ENCODE assay signal across 21 cellular contexts in the genomic region with DNA sequence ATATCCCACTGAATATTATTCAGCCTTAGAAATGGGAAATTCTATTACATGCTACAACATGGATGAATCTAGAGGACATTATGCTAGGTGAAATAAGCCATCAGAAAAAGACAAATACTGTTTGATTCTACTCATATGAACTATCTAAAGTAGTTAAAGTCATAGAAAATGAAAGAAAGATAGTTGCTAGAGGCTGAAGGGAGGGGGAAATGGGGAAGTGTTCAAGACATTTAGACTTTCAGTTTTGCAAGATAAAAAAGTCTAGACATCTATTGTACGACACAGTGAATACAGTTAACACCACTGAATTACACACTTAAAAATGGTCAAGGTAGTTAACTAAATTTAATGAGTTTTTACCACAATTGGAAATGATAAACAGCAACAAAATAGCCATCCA.
DNase-seq lines count a peak whose midpoint lies in the region; ATAC-seq and TF ChIP-seq lines count a peak whose summit lies in the region.
"Had no signal": no experiment of that assay in that cellular context is flagged by ENCODE, and none has a peak within 500 bp of the region (broad histone marks: within the 10 kb centered on the region; RNA-seq: fewer than 3 reads in every experiment).

No MANE protein-coding gene starts in this region.

- H3K36me3 ChIP-seq in Peyer's patch = no peaks in the 10 kb centered on the region
- H3K36me3 ChIP-seq: BLaER1 treated with 17β-estradiol and CSF1 and Interleukin-3, amounts not matched to agents 10 nM and 100 nM; left lung had no signal

- DNase-seq in GM12865 (ENCODE audit: low read depth) (peak; percentile 12), AG08395 (ENCODE audit: low spot score) (no peak), Peyer's patch (no peak), NCI-H146 (lab: John Stamatoyannopoulos, UW) (no peak), superior temporal gyrus (ENCODE audit: extremely low spot score) (no peak)
- DNase-seq: 8988T; activated gamma-delta T cell; aorta; left lung; NCI-H1105; NCI-H2171; NK-92 treated with Interleukin-12 subunit alpha and Interleukin-12 subunit beta, amount 100 ng/mL, for 24 hours; trophoblast cell had no signal

- peak; percentile 60 for ATAC-seq in GM19035 (IDR thresholded peaks at IDR 0.05; ENCODE audit: unreplicated experiment)
- ATAC-seq in GM21737 (IDR thresholded peaks at IDR 0.05; ENCODE audit: unreplicated experiment) = peak; percentile 51
- peak; percentile 68 for ATAC-seq in HG03175 (IDR thresholded peaks at IDR 0.05; ENCODE audit: unreplicated experiment)
- ATAC-seq: K562; left lung; stimulated activated effector memory CD8-positive, alpha-beta T cell treated with anti-CD3 and anti-CD28 coated beads, Interleukin-12 subunit alpha, Interleukin-12 subunit beta, amount 100 ng/mL, for 72 hours had no signal

- H3K4me3 ChIP-seq in GM12865 (ENCODE audit: low read depth, low read length) (no peak overlapping the region), Peyer's patch (no peak overlapping the region)
- H3K4me3 ChIP-seq: BLaER1 treated with 17β-estradiol and CSF1 and Interleukin-3, amounts not matched to agents 10 nM and 100 nM; K562; left lung; skin epidermis had no signal

- TF ChIP-seq CTCF in GM12865 (IDR thresholded peaks at IDR 0.05; ENCODE audit: insufficient read depth, low read depth, low read length, missing control alignments) (no peak), Peyer's patch (IDR thresholded peaks at IDR 0.05) (no peak)

- no peak overlapping the region for H3K27ac ChIP-seq in Peyer's patch
- H3K27ac ChIP-seq: BLaER1 treated with 17β-estradiol and CSF1 and Interleukin-3, amounts not matched to agents 10 nM and 100 nM; HL-60; left lung; skin epidermis had no signal

- H3K9me3 ChIP-seq in Peyer's patch = no peaks in the 10 kb centered on the region

- H3K27me3 ChIP-seq in Peyer's patch = no peaks in the 10 kb centered on the region
- H3K27me3 ChIP-seq: BLaER1 treated with 17β-estradiol and CSF1 and Interleukin-3, amounts not matched to agents 10 nM and 100 nM; left lung had no signal

- TF ChIP-seq POLR2A in Peyer's patch (IDR thresholded peaks at IDR 0.05) = no peak

- no peaks in the 10 kb centered on the region for H3K4me1 ChIP-seq in Peyer's patch
- H3K4me1 ChIP-seq: left lung had no signal
